2 cellular contexts compared by ENCODE assay signal in the genomic region with DNA sequence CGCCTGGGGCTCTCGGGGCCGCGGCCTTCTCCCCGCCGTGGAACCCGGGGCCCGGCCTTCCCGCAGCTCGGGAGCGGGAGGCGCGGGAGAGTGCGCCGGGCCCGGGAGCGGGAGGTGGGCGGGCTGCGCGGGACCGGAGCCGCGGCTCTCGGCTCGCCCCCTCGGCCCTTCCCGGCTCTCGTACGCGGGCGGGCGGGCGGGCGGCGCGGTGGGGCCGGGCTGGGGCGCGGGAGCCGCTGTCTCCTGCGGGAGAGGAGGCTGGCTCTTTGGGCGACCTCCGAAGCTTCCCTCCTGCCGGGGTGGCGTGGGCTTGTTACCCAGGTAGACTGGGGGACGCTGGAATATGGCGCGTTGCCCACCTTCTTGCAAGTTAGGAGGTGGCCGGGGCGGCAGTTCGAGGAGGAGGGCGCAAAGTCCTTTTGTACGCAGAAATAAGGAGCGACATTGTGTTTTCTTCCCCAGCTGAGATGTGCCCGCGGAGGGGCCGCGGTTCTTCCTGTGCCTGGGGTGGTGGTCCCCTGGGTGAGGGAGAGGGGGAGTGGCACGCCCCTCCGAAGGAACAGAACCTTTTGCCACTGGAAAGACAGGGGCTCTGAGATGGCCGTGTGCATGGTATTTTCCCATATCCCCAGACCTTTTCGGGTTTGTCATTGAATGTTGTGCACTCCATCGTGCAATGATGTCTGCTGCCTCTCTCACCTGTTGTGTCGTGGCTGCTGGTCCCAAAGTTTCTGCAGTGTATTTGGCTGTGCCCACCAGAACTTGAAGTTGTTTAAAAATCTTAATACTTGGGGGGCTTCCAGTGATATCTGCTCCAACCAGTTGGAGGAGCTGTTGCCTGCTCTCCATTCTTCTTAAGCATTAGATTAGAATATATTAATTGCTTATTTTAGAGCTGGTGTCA.
TF ChIP-seq lines count a peak whose summit lies in the region.

No MANE protein-coding gene starts in this region.

TF ChIP-seq in IMR-90, 13 proteins besides CTCF, POLR2A, EP300 and RAD21:
- TF ChIP-seq SMC3 (IDR thresholded peaks at IDR 0.05; ENCODE audit: low read depth, low read length) (peak; percentile 39), MAZ (IDR thresholded peaks at IDR 0.05; ENCODE audit: borderline replicate concordance, low read depth, low read length) (no peak), CEBPB (IDR thresholded peaks at IDR 0.05; ENCODE audit: low read depth, low read length) (no peak)

TF ChIP-seq in GM12878, 131 proteins besides CTCF, POLR2A, EP300 and RAD21 (continues in another document):
- TF ChIP-seq, protein P1, sequence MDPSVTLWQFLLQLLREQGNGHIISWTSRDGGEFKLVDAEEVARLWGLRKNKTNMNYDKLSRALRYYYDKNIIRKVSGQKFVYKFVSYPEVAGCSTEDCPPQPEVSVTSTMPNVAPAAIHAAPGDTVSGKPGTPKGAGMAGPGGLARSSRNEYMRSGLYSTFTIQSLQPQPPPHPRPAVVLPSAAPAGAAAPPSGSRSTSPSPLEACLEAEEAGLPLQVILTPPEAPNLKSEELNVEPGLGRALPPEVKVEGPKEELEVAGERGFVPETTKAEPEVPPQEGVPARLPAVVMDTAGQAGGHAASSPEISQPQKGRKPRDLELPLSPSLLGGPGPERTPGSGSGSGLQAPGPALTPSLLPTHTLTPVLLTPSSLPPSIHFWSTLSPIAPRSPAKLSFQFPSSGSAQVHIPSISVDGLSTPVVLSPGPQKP (IDR thresholded peaks at IDR 0.05; ENCODE audit: low read depth, low read length), result no peak
- TF ChIP-seq EGR1 (IDR thresholded peaks at IDR 0.05; ENCODE audit: borderline replicate concordance in 1 of 2, low read depth in 2 of 2, low read length in 2 of 2), result 0 out of 3 replicates have a peak, but pooled peaks of 1 of the 2 experiments have one; percentile 23
- TF ChIP-seq NBN (IDR thresholded peaks at IDR 0.05), result no peak
- no peak for TF ChIP-seq FOS (IDR thresholded peaks at IDR 0.05; ENCODE audit: borderline replicate concordance, extremely low read depth, insufficient read length)
- TF ChIP-seq ESRRA (IDR thresholded peaks at IDR 0.05; ENCODE audit: low read length), result no peak
- TF ChIP-seq SRF (IDR thresholded peaks at IDR 0.05; ENCODE audit: low read depth in 2 of 2, low read length in 2 of 2), result no peak
- TF ChIP-seq LARP7 (IDR thresholded peaks at IDR 0.05), result 0 out of 2 replicates have a peak, but pooled peaks have one; percentile 15
- TF ChIP-seq MEF2B (IDR thresholded peaks at IDR 0.05; ENCODE audit: partially characterized antibody, poor library complexity, severe bottlenecking), result no peak
- TF ChIP-seq NFXL1 (IDR thresholded peaks at IDR 0.05; ENCODE audit: borderline replicate concordance), result no peak
- no peak for TF ChIP-seq CHD4 (IDR thresholded peaks at IDR 0.05)
- no peak for TF ChIP-seq PAX8 (IDR thresholded peaks at IDR 0.05)
- no peak for TF ChIP-seq YBX1 (IDR thresholded peaks at IDR 0.05)
- TF ChIP-seq, protein P2, sequence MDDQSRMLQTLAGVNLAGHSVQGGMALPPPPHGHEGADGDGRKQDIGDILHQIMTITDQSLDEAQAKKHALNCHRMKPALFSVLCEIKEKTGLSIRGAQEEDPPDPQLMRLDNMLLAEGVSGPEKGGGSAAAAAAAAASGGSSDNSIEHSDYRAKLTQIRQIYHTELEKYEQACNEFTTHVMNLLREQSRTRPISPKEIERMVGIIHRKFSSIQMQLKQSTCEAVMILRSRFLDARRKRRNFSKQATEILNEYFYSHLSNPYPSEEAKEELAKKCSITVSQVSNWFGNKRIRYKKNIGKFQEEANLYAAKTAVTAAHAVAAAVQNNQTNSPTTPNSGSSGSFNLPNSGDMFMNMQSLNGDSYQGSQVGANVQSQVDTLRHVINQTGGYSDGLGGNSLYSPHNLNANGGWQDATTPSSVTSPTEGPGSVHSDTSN (IDR thresholded peaks at IDR 0.05; ENCODE audit: insufficient replicate concordance, low read depth, low read length), result no peak
- TF ChIP-seq SMARCA5 (IDR thresholded peaks at IDR 0.05), result peak; percentile 82
- TF ChIP-seq NR2C2 (IDR thresholded peaks at IDR 0.05; ENCODE audit: borderline replicate concordance, control insufficient read depth, insufficient read length, low read depth), result no peak
- TF ChIP-seq, protein P3, sequence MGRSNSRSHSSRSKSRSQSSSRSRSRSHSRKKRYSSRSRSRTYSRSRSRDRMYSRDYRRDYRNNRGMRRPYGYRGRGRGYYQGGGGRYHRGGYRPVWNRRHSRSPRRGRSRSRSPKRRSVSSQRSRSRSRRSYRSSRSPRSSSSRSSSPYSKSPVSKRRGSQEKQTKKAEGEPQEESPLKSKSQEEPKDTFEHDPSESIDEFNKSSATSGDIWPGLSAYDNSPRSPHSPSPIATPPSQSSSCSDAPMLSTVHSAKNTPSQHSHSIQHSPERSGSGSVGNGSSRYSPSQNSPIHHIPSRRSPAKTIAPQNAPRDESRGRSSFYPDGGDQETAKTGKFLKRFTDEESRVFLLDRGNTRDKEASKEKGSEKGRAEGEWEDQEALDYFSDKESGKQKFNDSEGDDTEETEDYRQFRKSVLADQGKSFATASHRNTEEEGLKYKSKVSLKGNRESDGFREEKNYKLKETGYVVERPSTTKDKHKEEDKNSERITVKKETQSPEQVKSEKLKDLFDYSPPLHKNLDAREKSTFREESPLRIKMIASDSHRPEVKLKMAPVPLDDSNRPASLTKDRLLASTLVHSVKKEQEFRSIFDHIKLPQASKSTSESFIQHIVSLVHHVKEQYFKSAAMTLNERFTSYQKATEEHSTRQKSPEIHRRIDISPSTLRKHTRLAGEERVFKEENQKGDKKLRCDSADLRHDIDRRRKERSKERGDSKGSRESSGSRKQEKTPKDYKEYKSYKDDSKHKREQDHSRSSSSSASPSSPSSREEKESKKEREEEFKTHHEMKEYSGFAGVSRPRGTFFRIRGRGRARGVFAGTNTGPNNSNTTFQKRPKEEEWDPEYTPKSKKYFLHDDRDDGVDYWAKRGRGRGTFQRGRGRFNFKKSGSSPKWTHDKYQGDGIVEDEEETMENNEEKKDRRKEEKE (IDR thresholded peaks at IDR 0.05), result no peak
- TF ChIP-seq BHLHE40 (IDR thresholded peaks at IDR 0.05; ENCODE audit: borderline replicate concordance in 1 of 2, low read depth in 2 of 2, low read length in 1 of 2), result no peak
- no peak for TF ChIP-seq ATF7 (IDR thresholded peaks at IDR 0.05; ENCODE audit: low read depth)
- no peak for TF ChIP-seq MEF2A (IDR thresholded peaks at IDR 0.05; ENCODE audit: insufficient read depth, low read depth, low read length)
- no peak for TF ChIP-seq PML (IDR thresholded peaks at IDR 0.05; ENCODE audit: low read length)
- no peak for TF ChIP-seq KLF5 (IDR thresholded peaks at IDR 0.05; ENCODE audit: partially characterized antibody)
- TF ChIP-seq TBL1XR1 (IDR thresholded peaks at IDR 0.05; ENCODE audit: low read depth, low read length), result no peak
- TF ChIP-seq CHD2 (IDR thresholded peaks at IDR 0.05; ENCODE audit: borderline replicate concordance, low read depth, low read length), result no peak
- no peak for TF ChIP-seq ZNF622 (IDR thresholded peaks at IDR 0.05)
- TF ChIP-seq MYC (IDR thresholded peaks at IDR 0.05; ENCODE audit: insufficient read depth, insufficient read length, insufficient replicate concordance, low read length, severe bottlenecking), result no peak
- TF ChIP-seq IKZF1 (conservative IDR thresholded peaks at IDR 0.05), result no peak
- no peak for TF ChIP-seq ZNF207 (IDR thresholded peaks at IDR 0.05; ENCODE audit: borderline replicate concordance)
- TF ChIP-seq WRNIP1 (IDR thresholded peaks at IDR 0.05; ENCODE audit: borderline replicate concordance, low read depth, low read length), result no peak
- no peak for TF ChIP-seq NR2C1 (IDR thresholded peaks at IDR 0.05)
- no peak for TF ChIP-seq IKZF2 (IDR thresholded peaks at IDR 0.05)
- no peak for TF ChIP-seq EZH2 (IDR thresholded peaks at IDR 0.05; ENCODE audit: borderline replicate concordance, control insufficient read depth, low read depth, low read length)
- TF ChIP-seq, protein P4, sequence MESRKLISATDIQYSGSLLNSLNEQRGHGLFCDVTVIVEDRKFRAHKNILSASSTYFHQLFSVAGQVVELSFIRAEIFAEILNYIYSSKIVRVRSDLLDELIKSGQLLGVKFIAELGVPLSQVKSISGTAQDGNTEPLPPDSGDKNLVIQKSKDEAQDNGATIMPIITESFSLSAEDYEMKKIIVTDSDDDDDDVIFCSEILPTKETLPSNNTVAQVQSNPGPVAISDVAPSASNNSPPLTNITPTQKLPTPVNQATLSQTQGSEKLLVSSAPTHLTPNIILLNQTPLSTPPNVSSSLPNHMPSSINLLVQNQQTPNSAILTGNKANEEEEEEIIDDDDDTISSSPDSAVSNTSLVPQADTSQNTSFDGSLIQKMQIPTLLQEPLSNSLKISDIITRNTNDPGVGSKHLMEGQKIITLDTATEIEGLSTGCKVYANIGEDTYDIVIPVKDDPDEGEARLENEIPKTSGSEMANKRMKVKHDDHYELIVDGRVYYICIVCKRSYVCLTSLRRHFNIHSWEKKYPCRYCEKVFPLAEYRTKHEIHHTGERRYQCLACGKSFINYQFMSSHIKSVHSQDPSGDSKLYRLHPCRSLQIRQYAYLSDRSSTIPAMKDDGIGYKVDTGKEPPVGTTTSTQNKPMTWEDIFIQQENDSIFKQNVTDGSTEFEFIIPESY (IDR thresholded peaks at IDR 0.05), result no peak
- no peak for TF ChIP-seq SPI1 (IDR thresholded peaks at IDR 0.05; ENCODE audit: borderline replicate concordance, insufficient read depth, low read depth, low read length)
- no peak for TF ChIP-seq FOXM1 (IDR thresholded peaks at IDR 0.05; ENCODE audit: low read depth, low read length)
- no peak for TF ChIP-seq HDAC2 (IDR thresholded peaks at IDR 0.05)
- TF ChIP-seq, protein P5, sequence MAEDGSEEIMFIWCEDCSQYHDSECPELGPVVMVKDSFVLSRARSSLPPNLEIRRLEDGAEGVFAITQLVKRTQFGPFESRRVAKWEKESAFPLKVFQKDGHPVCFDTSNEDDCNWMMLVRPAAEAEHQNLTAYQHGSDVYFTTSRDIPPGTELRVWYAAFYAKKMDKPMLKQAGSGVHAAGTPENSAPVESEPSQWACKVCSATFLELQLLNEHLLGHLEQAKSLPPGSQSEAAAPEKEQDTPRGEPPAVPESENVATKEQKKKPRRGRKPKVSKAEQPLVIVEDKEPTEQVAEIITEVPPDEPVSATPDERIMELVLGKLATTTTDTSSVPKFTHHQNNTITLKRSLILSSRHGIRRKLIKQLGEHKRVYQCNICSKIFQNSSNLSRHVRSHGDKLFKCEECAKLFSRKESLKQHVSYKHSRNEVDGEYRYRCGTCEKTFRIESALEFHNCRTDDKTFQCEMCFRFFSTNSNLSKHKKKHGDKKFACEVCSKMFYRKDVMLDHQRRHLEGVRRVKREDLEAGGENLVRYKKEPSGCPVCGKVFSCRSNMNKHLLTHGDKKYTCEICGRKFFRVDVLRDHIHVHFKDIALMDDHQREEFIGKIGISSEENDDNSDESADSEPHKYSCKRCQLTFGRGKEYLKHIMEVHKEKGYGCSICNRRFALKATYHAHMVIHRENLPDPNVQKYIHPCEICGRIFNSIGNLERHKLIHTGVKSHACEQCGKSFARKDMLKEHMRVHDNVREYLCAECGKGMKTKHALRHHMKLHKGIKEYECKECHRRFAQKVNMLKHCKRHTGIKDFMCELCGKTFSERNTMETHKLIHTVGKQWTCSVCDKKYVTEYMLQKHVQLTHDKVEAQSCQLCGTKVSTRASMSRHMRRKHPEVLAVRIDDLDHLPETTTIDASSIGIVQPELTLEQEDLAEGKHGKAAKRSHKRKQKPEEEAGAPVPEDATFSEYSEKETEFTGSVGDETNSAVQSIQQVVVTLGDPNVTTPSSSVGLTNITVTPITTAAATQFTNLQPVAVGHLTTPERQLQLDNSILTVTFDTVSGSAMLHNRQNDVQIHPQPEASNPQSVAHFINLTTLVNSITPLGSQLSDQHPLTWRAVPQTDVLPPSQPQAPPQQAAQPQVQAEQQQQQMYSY (CRISPR knock-in tag; IDR thresholded peaks at IDR 0.05), result no peak
- TF ChIP-seq RB1 (IDR thresholded peaks at IDR 0.05; ENCODE audit: borderline replicate concordance), result no peak
- TF ChIP-seq, protein P6, sequence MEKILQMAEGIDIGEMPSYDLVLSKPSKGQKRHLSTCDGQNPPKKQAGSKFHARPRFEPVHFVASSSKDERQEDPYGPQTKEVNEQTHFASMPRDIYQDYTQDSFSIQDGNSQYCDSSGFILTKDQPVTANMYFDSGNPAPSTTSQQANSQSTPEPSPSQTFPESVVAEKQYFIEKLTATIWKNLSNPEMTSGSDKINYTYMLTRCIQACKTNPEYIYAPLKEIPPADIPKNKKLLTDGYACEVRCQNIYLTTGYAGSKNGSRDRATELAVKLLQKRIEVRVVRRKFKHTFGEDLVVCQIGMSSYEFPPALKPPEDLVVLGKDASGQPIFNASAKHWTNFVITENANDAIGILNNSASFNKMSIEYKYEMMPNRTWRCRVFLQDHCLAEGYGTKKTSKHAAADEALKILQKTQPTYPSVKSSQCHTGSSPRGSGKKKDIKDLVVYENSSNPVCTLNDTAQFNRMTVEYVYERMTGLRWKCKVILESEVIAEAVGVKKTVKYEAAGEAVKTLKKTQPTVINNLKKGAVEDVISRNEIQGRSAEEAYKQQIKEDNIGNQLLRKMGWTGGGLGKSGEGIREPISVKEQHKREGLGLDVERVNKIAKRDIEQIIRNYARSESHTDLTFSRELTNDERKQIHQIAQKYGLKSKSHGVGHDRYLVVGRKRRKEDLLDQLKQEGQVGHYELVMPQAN (conservative IDR thresholded peaks at IDR 0.05), result peak; percentile 25; the same call in 1 of the 2 replicates
- TF ChIP-seq MYB (IDR thresholded peaks at IDR 0.05; ENCODE audit: borderline replicate concordance, low read depth, low read length), result no peak
- TF ChIP-seq YY1 (IDR thresholded peaks at IDR 0.05; ENCODE audit: low read depth, low read length), result peak; percentile 50; the same call in 1 of the 2 replicates
- no peak for TF ChIP-seq ASH2L (IDR thresholded peaks at IDR 0.05; ENCODE audit: borderline replicate concordance, low read depth)
- TF ChIP-seq, protein P7, sequence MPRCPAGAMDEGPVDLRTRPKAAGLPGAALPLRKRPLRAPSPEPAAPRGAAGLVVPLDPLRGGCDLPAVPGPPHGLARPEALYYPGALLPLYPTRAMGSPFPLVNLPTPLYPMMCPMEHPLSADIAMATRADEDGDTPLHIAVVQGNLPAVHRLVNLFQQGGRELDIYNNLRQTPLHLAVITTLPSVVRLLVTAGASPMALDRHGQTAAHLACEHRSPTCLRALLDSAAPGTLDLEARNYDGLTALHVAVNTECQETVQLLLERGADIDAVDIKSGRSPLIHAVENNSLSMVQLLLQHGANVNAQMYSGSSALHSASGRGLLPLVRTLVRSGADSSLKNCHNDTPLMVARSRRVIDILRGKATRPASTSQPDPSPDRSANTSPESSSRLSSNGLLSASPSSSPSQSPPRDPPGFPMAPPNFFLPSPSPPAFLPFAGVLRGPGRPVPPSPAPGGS (IDR thresholded peaks at IDR 0.05; ENCODE audit: borderline replicate concordance, insufficient read depth, low read depth, low read length, poor library complexity, severe bottlenecking), result no peak
- TF ChIP-seq POLR2AphosphoS2 (IDR thresholded peaks at IDR 0.05; ENCODE audit: low read depth, low read length), result no peak
- TF ChIP-seq, protein P8, sequence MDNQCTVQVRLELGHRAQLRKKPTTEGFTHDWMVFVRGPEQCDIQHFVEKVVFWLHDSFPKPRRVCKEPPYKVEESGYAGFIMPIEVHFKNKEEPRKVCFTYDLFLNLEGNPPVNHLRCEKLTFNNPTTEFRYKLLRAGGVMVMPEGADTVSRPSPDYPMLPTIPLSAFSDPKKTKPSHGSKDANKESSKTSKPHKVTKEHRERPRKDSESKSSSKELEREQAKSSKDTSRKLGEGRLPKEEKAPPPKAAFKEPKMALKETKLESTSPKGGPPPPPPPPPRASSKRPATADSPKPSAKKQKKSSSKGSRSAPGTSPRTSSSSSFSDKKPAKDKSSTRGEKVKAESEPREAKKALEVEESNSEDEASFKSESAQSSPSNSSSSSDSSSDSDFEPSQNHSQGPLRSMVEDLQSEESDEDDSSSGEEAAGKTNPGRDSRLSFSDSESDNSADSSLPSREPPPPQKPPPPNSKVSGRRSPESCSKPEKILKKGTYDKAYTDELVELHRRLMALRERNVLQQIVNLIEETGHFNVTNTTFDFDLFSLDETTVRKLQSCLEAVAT (IDR thresholded peaks at IDR 0.05), result no peak
- no peak for TF ChIP-seq SMAD5 (IDR thresholded peaks at IDR 0.05; ENCODE audit: low read depth)
